ENCODE assay signal across 23 cellular contexts in genomic region chr9:99150456-99151171, GRCh38. TPM values are rescaled to one million over a fixed set of nuclear protein-coding genes. Genes with fewer than 3 reads are reported as not detected.
DNase-seq lines count a peak whose midpoint lies in the region; ATAC-seq and TF ChIP-seq lines count a peak whose summit lies in the region.
"Had no signal": no experiment of that assay in that cellular context is flagged by ENCODE, and none has a peak within 500 bp of the region (broad histone marks: within the 10 kb centered on the region; RNA-seq: fewer than 3 reads in every experiment).

No MANE protein-coding gene starts in this region.

- POLR2A ChIA-PET in CD8-positive, alpha-beta memory T cell (lab: Charles Lee): no interaction called here
- POLR2A ChIA-PET in Panc1 (lab: Charles Lee): no interaction called here

- H3K36me3 Mint-ChIP-seq in CD4-positive, CD25-positive, alpha-beta regulatory T cell: peaks cover 54% of the 10 kb centered on the region
- H3K36me3 Mint-ChIP-seq in CD8-positive, alpha-beta memory T cell: peaks cover 8 to 71% (median 21%) of the 10 kb centered on the region in 3 donors
- peaks cover 50% of the 10 kb centered on the region for H3K36me3 Mint-ChIP-seq in central memory CD8-positive, alpha-beta T cell (ENCODE audit: insufficient read depth)

- peak in 1 of 3 donors; percentile 28 for DNase-seq in CD4-positive, CD25-positive, alpha-beta regulatory T cell
- DNase-seq in CD8-positive, alpha-beta memory T cell: peak in 2 of 5 donors; percentile 43 to 79
- no peak for DNase-seq in Panc1 (ENCODE audit: low read depth, low spot score)
- DNase-seq in central memory CD8-positive, alpha-beta T cell (ENCODE audit: low spot score in 2 of 2): no peak
- DNase-seq in putamen (ENCODE audit: low spot score): no peak
- no peak for DNase-seq in CD1c-positive myeloid dendritic cell (ENCODE audit: extremely low spot score)
- no peak for DNase-seq in HK-2 (ENCODE audit: unreplicated experiment)
- no peak for DNase-seq in NCI-H1930 (lab: John Stamatoyannopoulos, UW)
- DNase-seq: anterior cingulate cortex; GDM1; heart right ventricle; MG63; naive B cell; NCI-H2029; NCI-H345; ovary; stimulated activated CD4-positive, alpha-beta T cell treated with anti-CD3 and anti-CD28 coated beads, Interleukin-4, amount 100 ng/mL, for 24 hours; stomach; WERI-Rb-1 had no signal

- peaks cover 54% of the 10 kb centered on the region for H3K36me3 ChIP-seq in CD4-positive, CD25-positive, alpha-beta regulatory T cell (ENCODE audit: control insufficient read depth, insufficient read depth, low read length)
- peaks cover 27% of the 10 kb centered on the region for H3K36me3 ChIP-seq in CD8-positive, alpha-beta memory T cell (ENCODE audit: insufficient read depth, low read length)
- no peaks in the 10 kb centered on the region for H3K36me3 ChIP-seq in Panc1 (ENCODE audit: control insufficient read depth, insufficient read depth, low read length)
- H3K36me3 ChIP-seq: ovary had no signal

- BruUV-seq in Panc1 (replicated peaks; lab: Mats Ljungman, UMichigan): TSS peak; percentile 61

- H3K4me3 ChIP-seq in CD4-positive, CD25-positive, alpha-beta regulatory T cell (ENCODE audit: low read depth, low read length): peak overlapping the region; percentile 8
- no peak overlapping the region for H3K4me3 ChIP-seq in CD8-positive, alpha-beta memory T cell (ENCODE audit: low read length)
- no peak overlapping the region for H3K4me3 ChIP-seq in Panc1 (ENCODE audit: low read depth in 2 of 2, low read length in 2 of 2)
- H3K4me3 ChIP-seq: heart right ventricle, MG63, ovary, right atrium auricular region, stomach, tibial nerve had no signal

- no peak for TF ChIP-seq CTCF in Panc1 (IDR thresholded peaks at IDR 0.05)

- H3K4me3 Mint-ChIP-seq in CD4-positive, CD25-positive, alpha-beta regulatory T cell: peak overlapping the region in 1 of 4 donors; percentile 23
- H3K4me3 Mint-ChIP-seq in CD8-positive, alpha-beta memory T cell: peak overlapping the region in 3 of 7 donors; percentile 23 to 32 (median 24)
- no peak overlapping the region for H3K4me3 Mint-ChIP-seq in central memory CD8-positive, alpha-beta T cell
- H3K4me3 Mint-ChIP-seq: naive B cell had no signal

- no peaks in the 10 kb centered on the region for H3K27me3 ChIP-seq in CD4-positive, CD25-positive, alpha-beta regulatory T cell (ENCODE audit: control insufficient read depth, insufficient read depth, low read length)
- H3K27me3 ChIP-seq in CD8-positive, alpha-beta memory T cell (ENCODE audit: insufficient read depth, low read length, poor library complexity, severe bottlenecking): no peaks in the 10 kb centered on the region
- H3K27me3 ChIP-seq in Panc1 (ENCODE audit: control insufficient read depth, insufficient read depth, low read length): no peaks in the 10 kb centered on the region
- H3K27me3 ChIP-seq: heart right ventricle, MG63, ovary, right atrium auricular region, stomach, tibial nerve had no signal

- intact Hi-C loops in Panc1 (cut with micrococcal nuclease; ENCODE audit: unreplicated experiment): no loop called here

- in situ Hi-C loops in Panc1 (cut with HindIII; ENCODE audit: low pct_unique_long_range_greater_than_20kb, low sequenced_read_pairs): no loop called here

- H3K4me1 ChIP-seq in CD4-positive, CD25-positive, alpha-beta regulatory T cell (ENCODE audit: control insufficient read depth, insufficient read depth, low read length, poor library complexity, severe bottlenecking): peaks cover 8% of the 10 kb centered on the region
- peaks cover 16% of the 10 kb centered on the region for H3K4me1 ChIP-seq in CD8-positive, alpha-beta memory T cell (ENCODE audit: insufficient read depth, low read length)
- H3K4me1 ChIP-seq in Panc1 (ENCODE audit: control insufficient read depth, insufficient read depth, low read length): no peaks in the 10 kb centered on the region
- H3K4me1 ChIP-seq: right atrium auricular region, stomach had no signal

- peaks cover 0 to 2% (median 0%) of the 10 kb centered on the region in 7 donors for H3K9me3 Mint-ChIP-seq in CD4-positive, CD25-positive, alpha-beta regulatory T cell
- no peaks in the 10 kb centered on the region for H3K9me3 Mint-ChIP-seq in CD8-positive, alpha-beta memory T cell
- H3K9me3 Mint-ChIP-seq in central memory CD8-positive, alpha-beta T cell: no peaks in the 10 kb centered on the region
- H3K9me3 Mint-ChIP-seq: CD4-positive, alpha-beta memory T cell; naive B cell had no signal

- peak in 1 of 2 donors; percentile 75 for ATAC-seq in CD4-positive, CD25-positive, alpha-beta regulatory T cell (ENCODE audit: low read depth in 2 of 2)
- no peak for ATAC-seq in Panc1
- peak; percentile 93 for ATAC-seq in central memory CD8-positive, alpha-beta T cell (replicated peaks; ENCODE audit: extremely low read depth, poor library complexity, severe bottlenecking)
- ATAC-seq: heart right ventricle, left lobe of liver had no signal

- peaks cover 11 to 23% (median 17%) of the 10 kb centered on the region in 4 donors for H3K4me1 Mint-ChIP-seq in CD4-positive, CD25-positive, alpha-beta regulatory T cell
- H3K4me1 Mint-ChIP-seq in CD8-positive, alpha-beta memory T cell: peaks cover 31 to 42% (median 33%) of the 10 kb centered on the region in 3 donors
- H3K4me1 Mint-ChIP-seq in central memory CD8-positive, alpha-beta T cell: peaks cover 24% of the 10 kb centered on the region
- H3K4me1 Mint-ChIP-seq: naive B cell had no signal

- no peak overlapping the region for H3K27ac ChIP-seq in CD4-positive, CD25-positive, alpha-beta regulatory T cell (ENCODE audit: insufficient read depth, low read length, poor library complexity, severe bottlenecking)
- no peak overlapping the region for H3K27ac ChIP-seq in CD8-positive, alpha-beta memory T cell (ENCODE audit: low read depth, low read length)
- no peak overlapping the region for H3K27ac ChIP-seq in Panc1 (ENCODE audit: low read length)
- H3K27ac ChIP-seq: heart right ventricle, ovary, right atrium auricular region, stomach, tibial nerve, WERI-Rb-1 had no signal

- H3K27me3 Mint-ChIP-seq in CD4-positive, CD25-positive, alpha-beta regulatory T cell: no peaks in the 10 kb centered on the region
- no peaks in the 10 kb centered on the region for H3K27me3 Mint-ChIP-seq in CD8-positive, alpha-beta memory T cell
- H3K27me3 Mint-ChIP-seq in central memory CD8-positive, alpha-beta T cell: no peaks in the 10 kb centered on the region
- H3K27me3 Mint-ChIP-seq: CD4-positive, alpha-beta memory T cell; naive B cell had no signal

- H3K27ac Mint-ChIP-seq in CD4-positive, CD25-positive, alpha-beta regulatory T cell: peak overlapping the region in 2 of 3 donors; percentile 48 to 63
- peak overlapping the region in 7 of 8 donors; percentile 21 to 80 (median 54) for H3K27ac Mint-ChIP-seq in CD8-positive, alpha-beta memory T cell
- H3K27ac Mint-ChIP-seq in central memory CD8-positive, alpha-beta T cell (ENCODE audit: low read depth): peak overlapping the region; percentile 80
- H3K27ac Mint-ChIP-seq: naive B cell had no signal

- CTCF ChIA-PET in CD8-positive, alpha-beta memory T cell (lab: Charles Lee): interaction anchor here (1.0 to 1.5 kb wide), 5 partner anchors 10 to 152 kb away, joined by 3 to 5 read pairs (median 4); no protein-coding TSS in a partner anchor
- CTCF ChIA-PET in Panc1 (lab: Charles Lee): no interaction called here

- no peaks in the 10 kb centered on the region for H3K9me3 ChIP-seq in CD4-positive, CD25-positive, alpha-beta regulatory T cell (ENCODE audit: control insufficient read depth in 2 of 2, low read length in 2 of 2)
- no peaks in the 10 kb centered on the region for H3K9me3 ChIP-seq in CD8-positive, alpha-beta memory T cell (ENCODE audit: low read length)
- H3K9me3 ChIP-seq in Panc1 (ENCODE audit: control insufficient read depth, insufficient read depth, low read depth, low read length): no peaks in the 10 kb centered on the region
- H3K9me3 ChIP-seq: heart right ventricle, MG63, ovary, right atrium auricular region, stomach, tibial nerve had no signal

RNA-seq across cellular contexts. Expression of gene TGFBR1, which starts 45.7 kb away (rescaled TPM):
- total RNA-seq in CD4-positive, CD25-positive, alpha-beta regulatory T cell: 24.9 TPM
- 10 to 100 TPM; 18.0 to 27.0 (median 18.9) TPM for polyA plus RNA-seq in CD4-positive, CD25-positive, alpha-beta regulatory T cell
- total RNA-seq in CD8-positive, alpha-beta memory T cell: 10 to 100 TPM; 36.6 to 41.9 TPM
- polyA plus RNA-seq in CD8-positive, alpha-beta memory T cell: 34.4 TPM
- total RNA-seq in Panc1 (2021; ENCODE audit: unreplicated experiment): 22.2 TPM
- polyA plus RNA-seq in Panc1 (2012; ENCODE audit: insufficient read length): 5.0 TPM
